24 cellular contexts compared by ENCODE assay signal in genomic region chr6:37684801-37685200, GRCh38.
"Had no signal": no experiment of that assay in that cellular context is flagged by ENCODE, and none has a peak within 500 bp of the region (broad histone marks: within the 10 kb centered on the region; RNA-seq: fewer than 3 reads in every experiment).

No MANE protein-coding gene starts in this region.

- DNase-seq: activated B cell treated with CpG ODN at 0.5 μM for 24 hours; activated CD4-positive, alpha-beta memory T cell treated with anti-CD3 and anti-CD28 coated beads for 36 hours; activated CD4-positive, alpha-beta T cell treated with anti-CD3 and anti-CD28 coated beads, Interleukin-2, amount 10 ng/mL, durations not matched to agents 7 days and 5 days; activated gamma-delta T cell; activated naive CD4-positive, alpha-beta T cell treated with anti-CD3 and anti-CD28 coated beads for 36 hours; activated T-cell treated with anti-CD3 and anti-CD28 coated beads for 4 hours; activated T-cell treated with anti-CD3 and anti-CD28 coated beads, Interleukin-2, amount 50 U/mL, for 48 hours; adrenal gland; anterior cingulate cortex; caudate nucleus; MM.1S; NCI-H1105; NCI-H1436; NCI-H1694 treated with DMSO at 0.1 percent for 48 hours; NCI-H2029 treated with DMSO at 0.1 percent for 48 hours; NCI-H345; NCI-H510A; PC-9; SIG-M5; T-cell; T-helper 2 cell; T1000 had no signal

- H2AFZ ChIP-seq: PC-9 had no signal

- H3K9me3 Mint-ChIP-seq: activated B cell treated with CpG ODN at 0.5 μM for 24 hours; activated CD4-positive, alpha-beta memory T cell treated with anti-CD3 and anti-CD28 coated beads for 36 hours; activated CD4-positive, alpha-beta T cell treated with anti-CD3 and anti-CD28 coated beads, Interleukin-2, amount 10 ng/mL, durations not matched to agents 7 days and 5 days; activated naive CD4-positive, alpha-beta T cell treated with anti-CD3 and anti-CD28 coated beads for 36 hours; activated T-helper 17 cell treated with anti-CD3 and anti-CD28 coated beads, Interleukin-2, amount 50 U/mL, for 72 hours; T-cell had no signal

- H3K27me3 Mint-ChIP-seq: activated B cell treated with CpG ODN at 0.5 μM for 24 hours; activated CD4-positive, alpha-beta memory T cell treated with anti-CD3 and anti-CD28 coated beads for 36 hours; activated naive CD8-positive, alpha-beta T cell; T-cell had no signal

- H3K9me3 ChIP-seq: adrenal gland had no signal

- H3K27ac ChIP-seq: adrenal gland, PC-9 had no signal

- ATAC-seq: activated T-helper 17 cell treated with anti-CD3 and anti-CD28 coated beads, Interleukin-2, amount 50 U/mL, for 72 hours; T-cell had no signal

- H3K27me3 ChIP-seq: adrenal gland had no signal

- H3K4me2 ChIP-seq: PC-9 had no signal

- H3K27ac Mint-ChIP-seq: activated CD4-positive, alpha-beta memory T cell treated with anti-CD3 and anti-CD28 coated beads for 36 hours; activated CD4-positive, alpha-beta T cell treated with anti-CD3 and anti-CD28 coated beads, Interleukin-2, amount 10 ng/mL, durations not matched to agents 7 days and 5 days; activated naive CD4-positive, alpha-beta T cell treated with anti-CD3 and anti-CD28 coated beads for 36 hours; activated naive CD8-positive, alpha-beta T cell; activated T-helper 17 cell treated with anti-CD3 and anti-CD28 coated beads, Interleukin-2, amount 50 U/mL, for 72 hours; T-cell had no signal

- H3K4me3 ChIP-seq: adrenal gland, PC-9 had no signal

- H3K36me3 Mint-ChIP-seq: activated CD4-positive, alpha-beta memory T cell treated with anti-CD3 and anti-CD28 coated beads for 36 hours; activated naive CD8-positive, alpha-beta T cell; T-cell had no signal

- H3K4me1 Mint-ChIP-seq: activated CD4-positive, alpha-beta T cell treated with anti-CD3 and anti-CD28 coated beads, Interleukin-2, amount 10 ng/mL, durations not matched to agents 7 days and 5 days; activated T-helper 17 cell treated with anti-CD3 and anti-CD28 coated beads, Interleukin-2, amount 50 U/mL, for 72 hours had no signal

- H3K36me3 ChIP-seq: adrenal gland had no signal

- H3K4me3 Mint-ChIP-seq: activated B cell treated with CpG ODN at 0.5 μM for 24 hours; activated CD4-positive, alpha-beta memory T cell treated with anti-CD3 and anti-CD28 coated beads for 36 hours; activated CD4-positive, alpha-beta T cell treated with anti-CD3 and anti-CD28 coated beads, Interleukin-2, amount 10 ng/mL, durations not matched to agents 7 days and 5 days; activated naive CD4-positive, alpha-beta T cell treated with anti-CD3 and anti-CD28 coated beads for 36 hours; activated naive CD8-positive, alpha-beta T cell; activated T-helper 17 cell treated with anti-CD3 and anti-CD28 coated beads, Interleukin-2, amount 50 U/mL, for 72 hours; T-cell had no signal
